Comparison of ENCODE assay signal across 1 cellular context in the genomic region with DNA sequence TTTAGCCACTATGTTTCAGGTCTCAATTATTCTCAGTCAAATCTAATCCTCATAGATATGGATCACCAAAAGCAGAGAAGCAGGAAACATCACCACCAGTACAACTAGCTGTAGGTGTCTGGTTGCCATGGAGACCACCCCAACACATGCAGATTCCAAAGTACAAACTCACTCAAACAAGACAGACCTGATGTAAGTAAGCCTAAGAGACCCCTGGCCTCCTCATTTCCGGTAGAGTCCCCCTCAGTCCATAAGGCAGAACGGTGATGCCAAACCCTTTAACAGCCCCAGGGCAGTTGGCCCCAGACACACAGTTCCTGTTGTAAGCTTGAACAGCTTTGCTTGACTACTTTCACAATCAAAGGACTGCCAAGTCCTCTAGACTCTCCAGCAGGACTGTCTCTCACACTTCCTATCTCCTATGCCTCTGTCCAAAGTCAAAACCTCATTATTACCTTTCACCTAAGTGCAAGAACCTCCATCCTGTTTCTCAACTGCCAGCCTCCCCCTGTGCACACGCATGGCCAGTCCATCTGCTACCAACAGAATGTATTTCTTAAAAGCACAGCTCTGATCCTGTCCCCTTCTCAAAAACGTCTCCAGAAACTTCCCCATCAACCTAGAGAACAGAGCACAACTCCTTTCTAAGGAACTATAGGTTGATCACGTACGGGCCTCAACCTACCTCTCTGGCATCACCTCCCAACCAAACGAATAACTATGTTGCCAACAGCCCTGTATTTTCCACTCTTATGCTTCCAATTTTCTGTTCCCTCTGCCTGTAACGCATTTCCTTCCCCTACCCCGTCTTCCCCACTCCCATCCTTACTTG.
TF ChIP-seq lines count a peak whose summit lies in the region.

No MANE protein-coding gene starts in this region.

TF ChIP-seq in HepG2, 621 proteins besides CTCF, POLR2A, EP300 and RAD21 (continued from another document and continues in another):
- TF ChIP-seq, protein P1, sequence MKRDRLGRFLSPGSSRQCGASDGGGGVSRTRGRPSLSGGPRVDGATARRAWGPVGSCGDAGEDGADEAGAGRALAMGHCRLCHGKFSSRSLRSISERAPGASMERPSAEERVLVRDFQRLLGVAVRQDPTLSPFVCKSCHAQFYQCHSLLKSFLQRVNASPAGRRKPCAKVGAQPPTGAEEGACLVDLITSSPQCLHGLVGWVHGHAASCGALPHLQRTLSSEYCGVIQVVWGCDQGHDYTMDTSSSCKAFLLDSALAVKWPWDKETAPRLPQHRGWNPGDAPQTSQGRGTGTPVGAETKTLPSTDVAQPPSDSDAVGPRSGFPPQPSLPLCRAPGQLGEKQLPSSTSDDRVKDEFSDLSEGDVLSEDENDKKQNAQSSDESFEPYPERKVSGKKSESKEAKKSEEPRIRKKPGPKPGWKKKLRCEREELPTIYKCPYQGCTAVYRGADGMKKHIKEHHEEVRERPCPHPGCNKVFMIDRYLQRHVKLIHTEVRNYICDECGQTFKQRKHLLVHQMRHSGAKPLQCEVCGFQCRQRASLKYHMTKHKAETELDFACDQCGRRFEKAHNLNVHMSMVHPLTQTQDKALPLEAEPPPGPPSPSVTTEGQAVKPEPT (CRISPR knock-in tag; IDR thresholded peaks at IDR 0.05; ENCODE audit: low read depth): no peak
- TF ChIP-seq ZBTB8A (CRISPR knock-in tag; IDR thresholded peaks at IDR 0.05; ENCODE audit: borderline replicate concordance, low read depth): no peak
- TF ChIP-seq, protein P2, sequence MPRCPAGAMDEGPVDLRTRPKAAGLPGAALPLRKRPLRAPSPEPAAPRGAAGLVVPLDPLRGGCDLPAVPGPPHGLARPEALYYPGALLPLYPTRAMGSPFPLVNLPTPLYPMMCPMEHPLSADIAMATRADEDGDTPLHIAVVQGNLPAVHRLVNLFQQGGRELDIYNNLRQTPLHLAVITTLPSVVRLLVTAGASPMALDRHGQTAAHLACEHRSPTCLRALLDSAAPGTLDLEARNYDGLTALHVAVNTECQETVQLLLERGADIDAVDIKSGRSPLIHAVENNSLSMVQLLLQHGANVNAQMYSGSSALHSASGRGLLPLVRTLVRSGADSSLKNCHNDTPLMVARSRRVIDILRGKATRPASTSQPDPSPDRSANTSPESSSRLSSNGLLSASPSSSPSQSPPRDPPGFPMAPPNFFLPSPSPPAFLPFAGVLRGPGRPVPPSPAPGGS (CRISPR knock-in tag; IDR thresholded peaks at IDR 0.05): no peak
- no peak for TF ChIP-seq WIZ (CRISPR knock-in tag; IDR thresholded peaks at IDR 0.05)
- no peak; the same call in none of the 2 replicates for TF ChIP-seq CHD4 (IDR thresholded peaks at IDR 0.05; ENCODE audit: borderline replicate concordance, low read length)
- TF ChIP-seq, protein P3, sequence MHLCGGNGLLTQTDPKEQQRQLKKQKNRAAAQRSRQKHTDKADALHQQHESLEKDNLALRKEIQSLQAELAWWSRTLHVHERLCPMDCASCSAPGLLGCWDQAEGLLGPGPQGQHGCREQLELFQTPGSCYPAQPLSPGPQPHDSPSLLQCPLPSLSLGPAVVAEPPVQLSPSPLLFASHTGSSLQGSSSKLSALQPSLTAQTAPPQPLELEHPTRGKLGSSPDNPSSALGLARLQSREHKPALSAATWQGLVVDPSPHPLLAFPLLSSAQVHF (CRISPR knock-in tag; IDR thresholded peaks at IDR 0.05): no peak
- TF ChIP-seq GLI4 (CRISPR knock-in tag; IDR thresholded peaks at IDR 0.05; ENCODE audit: borderline replicate concordance): no peak
- TF ChIP-seq ZNF788 (CRISPR knock-in tag; IDR thresholded peaks at IDR 0.05; ENCODE audit: borderline replicate concordance): peak; percentile 36; the same call in 1 of the 2 replicates
- peak; percentile 28; the same call in 1 of the 2 replicates for TF ChIP-seq ZSCAN9 (CRISPR knock-in tag; IDR thresholded peaks at IDR 0.05; ENCODE audit: borderline replicate concordance)
- TF ChIP-seq TAF1 (CRISPR knock-in tag; IDR thresholded peaks at IDR 0.05): no peak
- no peak for TF ChIP-seq SP140L (CRISPR knock-in tag; IDR thresholded peaks at IDR 0.05; ENCODE audit: borderline replicate concordance)
- no peak for TF ChIP-seq ZNF33B (CRISPR knock-in tag; IDR thresholded peaks at IDR 0.05)
- no peak for TF ChIP-seq ZNF572 (CRISPR knock-in tag; IDR thresholded peaks at IDR 0.05)
- TF ChIP-seq ARID3A (IDR thresholded peaks at IDR 0.05; ENCODE audit: low read depth, low read length): peak; percentile 57; the same call in 1 of the 2 replicates
- TF ChIP-seq ARNTL (CRISPR knock-in tag; IDR thresholded peaks at IDR 0.05): 0 out of 2 replicates have a peak, but pooled peaks have one; percentile 31
- TF ChIP-seq ZNF589 (CRISPR knock-in tag; conservative IDR thresholded peaks at IDR 0.05): no peak
- TF ChIP-seq HES4 (CRISPR knock-in tag; IDR thresholded peaks at IDR 0.05; ENCODE audit: borderline replicate concordance): no peak
- TF ChIP-seq SOX6 (IDR thresholded peaks at IDR 0.05): no peak
- TF ChIP-seq SOX6 (CRISPR knock-in tag; IDR thresholded peaks at IDR 0.05): peak; percentile 67
- TF ChIP-seq ZBTB46 (CRISPR knock-in tag; IDR thresholded peaks at IDR 0.05; ENCODE audit: borderline replicate concordance): no peak
- TF ChIP-seq, protein P4, sequence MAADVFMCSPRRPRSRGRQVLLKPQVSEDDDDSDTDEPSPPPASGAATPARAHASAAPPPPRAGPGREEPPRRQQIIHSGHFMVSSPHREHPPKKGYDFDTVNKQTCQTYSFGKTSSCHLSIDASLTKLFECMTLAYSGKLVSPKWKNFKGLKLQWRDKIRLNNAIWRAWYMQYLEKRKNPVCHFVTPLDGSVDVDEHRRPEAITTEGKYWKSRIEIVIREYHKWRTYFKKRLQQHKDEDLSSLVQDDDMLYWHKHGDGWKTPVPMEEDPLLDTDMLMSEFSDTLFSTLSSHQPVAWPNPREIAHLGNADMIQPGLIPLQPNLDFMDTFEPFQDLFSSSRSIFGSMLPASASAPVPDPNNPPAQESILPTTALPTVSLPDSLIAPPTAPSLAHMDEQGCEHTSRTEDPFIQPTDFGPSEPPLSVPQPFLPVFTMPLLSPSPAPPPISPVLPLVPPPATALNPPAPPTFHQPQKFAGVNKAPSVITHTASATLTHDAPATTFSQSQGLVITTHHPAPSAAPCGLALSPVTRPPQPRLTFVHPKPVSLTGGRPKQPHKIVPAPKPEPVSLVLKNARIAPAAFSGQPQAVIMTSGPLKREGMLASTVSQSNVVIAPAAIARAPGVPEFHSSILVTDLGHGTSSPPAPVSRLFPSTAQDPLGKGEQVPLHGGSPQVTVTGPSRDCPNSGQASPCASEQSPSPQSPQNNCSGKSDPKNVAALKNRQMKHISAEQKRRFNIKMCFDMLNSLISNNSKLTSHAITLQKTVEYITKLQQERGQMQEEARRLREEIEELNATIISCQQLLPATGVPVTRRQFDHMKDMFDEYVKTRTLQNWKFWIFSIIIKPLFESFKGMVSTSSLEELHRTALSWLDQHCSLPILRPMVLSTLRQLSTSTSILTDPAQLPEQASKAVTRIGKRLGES (CRISPR knock-in tag; IDR thresholded peaks at IDR 0.05; ENCODE audit: borderline replicate concordance): no peak
- TF ChIP-seq SCMH1 (CRISPR knock-in tag; IDR thresholded peaks at IDR 0.05; ENCODE audit: borderline replicate concordance): no peak
- TF ChIP-seq ZSCAN22 (CRISPR knock-in tag; IDR thresholded peaks at IDR 0.05): no peak
- TF ChIP-seq, protein P5, sequence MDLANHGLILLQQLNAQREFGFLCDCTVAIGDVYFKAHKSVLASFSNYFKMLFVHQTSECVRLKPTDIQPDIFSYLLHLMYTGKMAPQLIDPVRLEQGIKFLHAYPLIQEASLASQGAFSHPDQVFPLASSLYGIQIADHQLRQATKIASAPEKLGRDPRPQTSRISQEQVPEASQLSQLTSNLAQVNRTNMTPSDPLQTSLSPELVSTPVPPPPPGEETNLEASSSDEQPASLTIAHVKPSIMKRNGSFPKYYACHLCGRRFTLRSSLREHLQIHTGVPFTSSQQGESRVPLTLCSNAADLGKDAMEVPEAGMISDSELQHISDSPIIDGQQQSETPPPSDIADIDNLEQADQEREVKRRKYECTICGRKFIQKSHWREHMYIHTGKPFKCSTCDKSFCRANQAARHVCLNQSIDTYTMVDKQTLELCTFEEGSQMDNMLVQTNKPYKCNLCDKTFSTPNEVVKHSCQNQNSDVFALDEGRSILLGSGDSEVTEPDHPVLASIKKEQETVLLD (CRISPR knock-in tag; IDR thresholded peaks at IDR 0.05; ENCODE audit: low read depth): no peak
- TF ChIP-seq FOSL1 (CRISPR knock-in tag; IDR thresholded peaks at IDR 0.05; ENCODE audit: borderline replicate concordance): no peak
- TF ChIP-seq ZNF543 (CRISPR knock-in tag; IDR thresholded peaks at IDR 0.05): no peak
- no peak for TF ChIP-seq DDIT3 (CRISPR knock-in tag; IDR thresholded peaks at IDR 0.05)
- TF ChIP-seq EEA1 (CRISPR knock-in tag; IDR thresholded peaks at IDR 0.05; ENCODE audit: borderline replicate concordance): no peak
- no peak for TF ChIP-seq RELA (CRISPR knock-in tag; IDR thresholded peaks at IDR 0.05)
- no peak for TF ChIP-seq ESRRA (CRISPR knock-in tag; IDR thresholded peaks at IDR 0.05; ENCODE audit: low read depth)
- no peak for TF ChIP-seq ZNF451 (CRISPR knock-in tag; IDR thresholded peaks at IDR 0.05)
- no peak for TF ChIP-seq ZNF282 (IDR thresholded peaks at IDR 0.05; ENCODE audit: partially characterized antibody)
- TF ChIP-seq ZMYM2 (CRISPR knock-in tag; IDR thresholded peaks at IDR 0.05): peak; percentile 63; the same call in 1 of the 2 replicates
- no peak for TF ChIP-seq PHB2 (IDR thresholded peaks at IDR 0.05; ENCODE audit: partially characterized antibody)
- TF ChIP-seq, protein P6, sequence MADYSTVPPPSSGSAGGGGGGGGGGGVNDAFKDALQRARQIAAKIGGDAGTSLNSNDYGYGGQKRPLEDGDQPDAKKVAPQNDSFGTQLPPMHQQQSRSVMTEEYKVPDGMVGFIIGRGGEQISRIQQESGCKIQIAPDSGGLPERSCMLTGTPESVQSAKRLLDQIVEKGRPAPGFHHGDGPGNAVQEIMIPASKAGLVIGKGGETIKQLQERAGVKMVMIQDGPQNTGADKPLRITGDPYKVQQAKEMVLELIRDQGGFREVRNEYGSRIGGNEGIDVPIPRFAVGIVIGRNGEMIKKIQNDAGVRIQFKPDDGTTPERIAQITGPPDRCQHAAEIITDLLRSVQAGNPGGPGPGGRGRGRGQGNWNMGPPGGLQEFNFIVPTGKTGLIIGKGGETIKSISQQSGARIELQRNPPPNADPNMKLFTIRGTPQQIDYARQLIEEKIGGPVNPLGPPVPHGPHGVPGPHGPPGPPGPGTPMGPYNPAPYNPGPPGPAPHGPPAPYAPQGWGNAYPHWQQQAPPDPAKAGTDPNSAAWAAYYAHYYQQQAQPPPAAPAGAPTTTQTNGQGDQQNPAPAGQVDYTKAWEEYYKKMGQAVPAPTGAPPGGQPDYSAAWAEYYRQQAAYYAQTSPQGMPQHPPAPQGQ (CRISPR knock-in tag; IDR thresholded peaks at IDR 0.05; ENCODE audit: borderline replicate concordance): no peak
- no peak for TF ChIP-seq PCBP1 (IDR thresholded peaks at IDR 0.05; ENCODE audit: borderline replicate concordance, low read depth, low read length)
- TF ChIP-seq, protein P7, sequence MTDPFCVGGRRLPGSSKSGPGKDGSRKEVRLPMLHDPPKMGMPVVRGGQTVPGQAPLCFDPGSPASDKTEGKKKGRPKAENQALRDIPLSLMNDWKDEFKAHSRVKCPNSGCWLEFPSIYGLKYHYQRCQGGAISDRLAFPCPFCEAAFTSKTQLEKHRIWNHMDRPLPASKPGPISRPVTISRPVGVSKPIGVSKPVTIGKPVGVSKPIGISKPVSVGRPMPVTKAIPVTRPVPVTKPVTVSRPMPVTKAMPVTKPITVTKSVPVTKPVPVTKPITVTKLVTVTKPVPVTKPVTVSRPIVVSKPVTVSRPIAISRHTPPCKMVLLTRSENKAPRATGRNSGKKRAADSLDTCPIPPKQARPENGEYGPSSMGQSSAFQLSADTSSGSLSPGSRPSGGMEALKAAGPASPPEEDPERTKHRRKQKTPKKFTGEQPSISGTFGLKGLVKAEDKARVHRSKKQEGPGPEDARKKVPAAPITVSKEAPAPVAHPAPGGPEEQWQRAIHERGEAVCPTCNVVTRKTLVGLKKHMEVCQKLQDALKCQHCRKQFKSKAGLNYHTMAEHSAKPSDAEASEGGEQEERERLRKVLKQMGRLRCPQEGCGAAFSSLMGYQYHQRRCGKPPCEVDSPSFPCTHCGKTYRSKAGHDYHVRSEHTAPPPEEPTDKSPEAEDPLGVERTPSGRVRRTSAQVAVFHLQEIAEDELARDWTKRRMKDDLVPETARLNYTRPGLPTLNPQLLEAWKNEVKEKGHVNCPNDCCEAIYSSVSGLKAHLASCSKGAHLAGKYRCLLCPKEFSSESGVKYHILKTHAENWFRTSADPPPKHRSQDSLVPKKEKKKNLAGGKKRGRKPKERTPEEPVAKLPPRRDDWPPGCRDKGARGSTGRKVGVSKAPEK (CRISPR knock-in tag; IDR thresholded peaks at IDR 0.05; ENCODE audit: borderline replicate concordance): 0 out of 2 replicates have a peak, but pooled peaks have one; percentile 57
- no peak for TF ChIP-seq ZNF234 (CRISPR knock-in tag; conservative IDR thresholded peaks at IDR 0.05)
- TF ChIP-seq REPIN1 (CRISPR knock-in tag; IDR thresholded peaks at IDR 0.05; ENCODE audit: borderline replicate concordance, low read depth): no peak
- TF ChIP-seq KAT2B (IDR thresholded peaks at IDR 0.05; ENCODE audit: borderline replicate concordance, low read depth, low read length): no peak
- no peak for TF ChIP-seq SP1 (IDR thresholded peaks at IDR 0.05)
- TF ChIP-seq SP1 (CRISPR knock-in tag; IDR thresholded peaks at IDR 0.05): no peak
- TF ChIP-seq TP53 (CRISPR knock-in tag; conservative IDR thresholded peaks at IDR 0.05): no peak
- TF ChIP-seq ZMYM3 (CRISPR knock-in tag; IDR thresholded peaks at IDR 0.05): peak; percentile 66
- no peak for TF ChIP-seq TCF12 (IDR thresholded peaks at IDR 0.05)
- TF ChIP-seq TCF12 (CRISPR knock-in tag; IDR thresholded peaks at IDR 0.05): no peak
